Comparison of ENCODE assay signal across 13 cellular contexts in genomic region chr1:177274687-177275211, GRCh38.
DNase-seq lines count a peak whose midpoint lies in the region; ATAC-seq and TF ChIP-seq lines count a peak whose summit lies in the region.
"Had no signal": no experiment of that assay in that cellular context is flagged by ENCODE, and none has a peak within 500 bp of the region (broad histone marks: within the 10 kb centered on the region; RNA-seq: fewer than 3 reads in every experiment).

No MANE protein-coding gene starts in this region.

- no peak overlapping the region for H2BK15ac ChIP-seq in IMR-90 (ENCODE audit: low read depth, low read length)

- in situ Hi-C loops in IMR-90 (cut with MboI; ENCODE audit: low sequenced_read_pairs) (no loop called here), astrocyte of the spinal cord (cut with HindIII; ENCODE audit: low sequenced_read_pairs) (no loop called here)

- H2BK120ac ChIP-seq in IMR-90 (ENCODE audit: low read depth, low read length), result no peak overlapping the region

- no peaks in the 10 kb centered on the region for H3K79me1 ChIP-seq in IMR-90 (ENCODE audit: low read depth in 1 of 2, low read length in 2 of 2)

- ATAC-seq in IMR-90 (ENCODE audit: low read depth), result peak; percentile 56
- peak; percentile 22 to 48 (median 32) for ATAC-seq in right lobe of liver
- ATAC-seq in GM21360 (IDR thresholded peaks at IDR 0.05; ENCODE audit: unreplicated experiment), result no peak
- ATAC-seq in GM19452 (IDR thresholded peaks at IDR 0.05; ENCODE audit: unreplicated experiment), result no peak
- no peak for ATAC-seq in GM18870 (IDR thresholded peaks at IDR 0.05; ENCODE audit: unreplicated experiment)
- ATAC-seq: K562; stimulated activated naive CD8-positive, alpha-beta T cell treated with anti-CD3 and anti-CD28 coated beads, Interleukin-15, amount 100 ng/mL, for 72 hours had no signal

- H4K20me1 ChIP-seq in IMR-90 (ENCODE audit: insufficient read depth, low read length), result no peaks in the 10 kb centered on the region

- POLR2A ChIA-PET in IMR-90 (lab: Charles Lee; ENCODE audit: unreplicated experiment), result no interaction called here

- intact Hi-C loops in IMR-90 (cut with micrococcal nuclease) (no loop called here), right lobe of liver (cut with DNase I) (no loop called here), tibial artery (cut with DNase I; ENCODE audit: low total_unique reads) (no loop called here)

- no peak overlapping the region for H3K23ac ChIP-seq in IMR-90 (ENCODE audit: low read depth, low read length)

- TF ChIP-seq POLR2A in IMR-90 (IDR thresholded peaks at IDR 0.05; ENCODE audit: low read depth, low read length), result no peak
- no peak for TF ChIP-seq POLR2A in right lobe of liver (IDR thresholded peaks at IDR 0.05)

- dilution Hi-C loops in IMR-90 (cut with HindIII; ENCODE audit: low sequenced_read_pairs, unreplicated experiment), result no loop called here

- H4K5ac ChIP-seq in IMR-90 (ENCODE audit: low read depth, low read length), result no peak overlapping the region

- BruUV-seq in IMR-90 (replicated peaks; lab: Mats Ljungman, UMichigan), result no TSS peak

- H2BK5ac ChIP-seq in IMR-90 (ENCODE audit: low read depth, low read length, poor library complexity, severe bottlenecking), result no peak overlapping the region

- H3K9ac ChIP-seq in IMR-90 (ENCODE audit: low read depth, low read length), result no peak overlapping the region

- no peak overlapping the region for H2BK20ac ChIP-seq in IMR-90 (ENCODE audit: low read depth, low read length)

- H4K8ac ChIP-seq in IMR-90 (ENCODE audit: low read depth in 2 of 2, low read length in 2 of 2), result no peak overlapping the region

- no peak for TF ChIP-seq CTCF in IMR-90 (conservative IDR thresholded peaks at IDR 0.05; ENCODE audit: low read depth, low read length)
- no peak for TF ChIP-seq CTCF in astrocyte of the spinal cord (IDR thresholded peaks at IDR 0.05; ENCODE audit: low read depth, low read length)
- TF ChIP-seq CTCF in right lobe of liver (IDR thresholded peaks at IDR 0.05), result no peak
- TF ChIP-seq CTCF in tibial artery (IDR thresholded peaks at IDR 0.05), result no peak

- H3K56ac ChIP-seq in IMR-90 (ENCODE audit: extremely low read depth, insufficient read depth, low read length), result no peak overlapping the region

- peaks cover 4% of the 10 kb centered on the region; the same call in 1 of the 2 replicates for H3K27me3 ChIP-seq in IMR-90 (ENCODE audit: control insufficient read depth, insufficient read depth, low read length)
- H3K27me3 ChIP-seq in right lobe of liver, result no peaks in the 10 kb centered on the region
- H3K27me3 ChIP-seq in tibial artery, result no peaks in the 10 kb centered on the region

- H3K4me3 ChIP-seq in IMR-90 (ENCODE audit: insufficient read depth, low read depth, low read length) (no peak overlapping the region), astrocyte of the spinal cord (ENCODE audit: low read depth, low read length) (no peak overlapping the region), right lobe of liver (no peak overlapping the region), tibial artery (no peak overlapping the region)
- H3K4me3 ChIP-seq: K562 had no signal

- H3K4me1 ChIP-seq in IMR-90 (ENCODE audit: control insufficient read depth, insufficient read depth, low read length) (no peaks in the 10 kb centered on the region), right lobe of liver (no peaks in the 10 kb centered on the region), tibial artery (peaks cover 0 to 34% (median 23%) of the 10 kb centered on the region in 4 donors)

- H3K9me3 ChIP-seq in IMR-90 (ENCODE audit: control insufficient read depth, insufficient read depth, low read length) (no peaks in the 10 kb centered on the region), right lobe of liver (no peaks in the 10 kb centered on the region), tibial artery (no peaks in the 10 kb centered on the region)

- no peak for TF ChIP-seq RAD21 in IMR-90 (IDR thresholded peaks at IDR 0.05; ENCODE audit: low read length)

- H3K4ac ChIP-seq in IMR-90 (ENCODE audit: low read depth, low read length), result no peak overlapping the region

- no peak overlapping the region for H3K18ac ChIP-seq in IMR-90 (ENCODE audit: low read depth, low read length)

- no peaks in the 10 kb centered on the region for H3K9me1 ChIP-seq in IMR-90 (ENCODE audit: insufficient read depth, low read length)

- CTCF ChIA-PET in IMR-90 (lab: Yijun Ruan, JAX), result no interaction called here

- WGBS in IMR-90 (ENCODE audit: extremely low coverage in 2 of 2, insufficient read length in 1 of 2), 2 experiments, result 20% methylated on average over 1 of the region's 5 CpGs; no CpG with 5 or more reads in 1 of the 2 experiments
- WGBS in right lobe of liver (ENCODE audit: insufficient coverage, low coverage, low lambda C conversion rate, missing lambda C conversion rate), result 41% methylated on average over 4 of the region's 5 CpGs

- no peak overlapping the region for H2AK9ac ChIP-seq in IMR-90 (replicated peaks; ENCODE audit: low read depth, low read length, poor library complexity)

- no peak overlapping the region for H2AFZ ChIP-seq in IMR-90 (replicated peaks; ENCODE audit: low read length, poor library complexity)

- H3K4me2 ChIP-seq in IMR-90 (ENCODE audit: low read depth, low read length), result no peak overlapping the region

- DNase-seq in IMR-90, result peak; percentile 36
- peak; percentile 85 for DNase-seq in astrocyte of the spinal cord (ENCODE audit: low read depth, low spot score)
- DNase-seq in right lobe of liver, result no peak
- DNase-seq in tibial artery, result peak; percentile 33 to 64
- no peak for DNase-seq in NCI-H1048 (lab: John Stamatoyannopoulos, UW)
- DNase-seq: effector CD4-positive, alpha-beta T cell; small intestine; stimulated activated naive CD8-positive, alpha-beta T cell treated with anti-CD3 and anti-CD28 coated beads, Interleukin-15, amount 100 ng/mL, for 72 hours had no signal

- no peak overlapping the region for H3K14ac ChIP-seq in IMR-90 (replicated peaks; ENCODE audit: low read depth, low read length)

- H3K27ac ChIP-seq in IMR-90 (ENCODE audit: insufficient read depth, low read length), result no peak overlapping the region
- no peak overlapping the region for H3K27ac ChIP-seq in right lobe of liver
- peak overlapping the region in 1 of 2 donors; percentile 29 for H3K27ac ChIP-seq in tibial artery

- H2AK5ac ChIP-seq in IMR-90 (ENCODE audit: low read depth, low read length), result no peak overlapping the region

- no peak overlapping the region for H4K91ac ChIP-seq in IMR-90 (ENCODE audit: insufficient read depth, low read depth, low read length)

- H3K36me3 ChIP-seq in IMR-90 (ENCODE audit: control insufficient read depth, insufficient read depth, low read length), result no peaks in the 10 kb centered on the region
- no peaks in the 10 kb centered on the region for H3K36me3 ChIP-seq in right lobe of liver
- no peaks in the 10 kb centered on the region for H3K36me3 ChIP-seq in tibial artery
- H3K36me3 ChIP-seq: WERI-Rb-1 had no signal

TF ChIP-seq in IMR-90, 13 proteins besides CTCF, POLR2A, EP300 and RAD21:
- no peak for TF ChIP-seq SMC3 (IDR thresholded peaks at IDR 0.05; ENCODE audit: low read depth, low read length)
- no peak for TF ChIP-seq BHLHE40 (IDR thresholded peaks at IDR 0.05; ENCODE audit: low read depth, low read length)
- no peak for TF ChIP-seq FOS (IDR thresholded peaks at IDR 0.05; ENCODE audit: low read depth, low read length)
- TF ChIP-seq NFE2L2 (IDR thresholded peaks at IDR 0.05; ENCODE audit: low read depth, low read length), result no peak
- TF ChIP-seq MAFK (IDR thresholded peaks at IDR 0.05; ENCODE audit: low read depth, low read length), result no peak
- no peak for TF ChIP-seq MAZ (IDR thresholded peaks at IDR 0.05; ENCODE audit: borderline replicate concordance, low read depth, low read length)

Comparison
In these comparisons a context has a peak if more than half of its experiments do, and no peak if none do; other contexts are left out.
1. ATAC-seq: peak in IMR-90 (single experiment) and right lobe of liver (4 of 4); none in GM21360 (single experiment), GM19452 (single experiment) and GM18870 (single experiment).
2. DNase-seq: peak in IMR-90 (single experiment), astrocyte of the spinal cord (single experiment) and tibial artery (2 of 2); none in right lobe of liver (0 of 3) and NCI-H1048 (single experiment).